In genomic region chr1:100168051-100168450, GRCh38 we compare ENCODE assay signal across 19 cellular contexts. TPM values are rescaled to one million over a fixed set of nuclear protein-coding genes. Genes with fewer than 3 reads are reported as not detected.
DNase-seq lines count a peak whose midpoint lies in the region; ATAC-seq, FAIRE-seq and TF ChIP-seq lines count a peak whose summit lies in the region.
"Had no signal": no experiment of that assay in that cellular context is flagged by ENCODE, and none has a peak within 500 bp of the region (broad histone marks: within the 10 kb centered on the region; RNA-seq: fewer than 3 reads in every experiment).

No MANE protein-coding gene starts in this region.

- no peak for TF ChIP-seq CTCF in D721Med (IDR thresholded peaks at IDR 0.05; ENCODE audit: insufficient read depth, missing control alignments)
- TF ChIP-seq CTCF in IMR-90 (conservative IDR thresholded peaks at IDR 0.05; ENCODE audit: low read depth, low read length) = no peak
- TF ChIP-seq CTCF in psoas muscle (IDR thresholded peaks at IDR 0.05) = no peak

- H3K27ac ChIP-seq in IMR-90 (ENCODE audit: insufficient read depth, low read length) (no peak overlapping the region), psoas muscle (peak overlapping the region; percentile 47)
- H3K27ac ChIP-seq: BLaER1, C4-2B, GM23248 had no signal

- dilution Hi-C loops in IMR-90 (cut with HindIII; ENCODE audit: low sequenced_read_pairs, unreplicated experiment) = no loop called here

- H3K9me3 ChIP-seq in IMR-90 (ENCODE audit: control insufficient read depth, insufficient read depth, low read length) = no peaks in the 10 kb centered on the region
- H3K9me3 ChIP-seq in psoas muscle = no peaks in the 10 kb centered on the region
- H3K9me3 ChIP-seq: BLaER1 had no signal

- H2BK120ac ChIP-seq in IMR-90 (ENCODE audit: low read depth, low read length) = no peak overlapping the region

- H3K9me1 ChIP-seq in IMR-90 (ENCODE audit: insufficient read depth, low read length) = no peaks in the 10 kb centered on the region

- H3K56ac ChIP-seq in IMR-90 (ENCODE audit: extremely low read depth, insufficient read depth, low read length) = no peak overlapping the region

- no peak overlapping the region for H3K18ac ChIP-seq in IMR-90 (ENCODE audit: low read depth, low read length)

- POLR2A ChIA-PET in IMR-90 (lab: Charles Lee; ENCODE audit: unreplicated experiment) = no interaction called here

- no peak overlapping the region for H3K4me2 ChIP-seq in IMR-90 (ENCODE audit: low read depth, low read length)
- H3K4me2 ChIP-seq: BLaER1 had no signal

- H3K36me3 ChIP-seq in IMR-90 (ENCODE audit: control insufficient read depth, insufficient read depth, low read length) = no peaks in the 10 kb centered on the region
- peaks cover 0 to 72% of the 10 kb centered on the region in 2 donors for H3K36me3 ChIP-seq in psoas muscle (ENCODE audit: insufficient read depth in 1 of 2, low read depth in 1 of 2)
- H3K36me3 ChIP-seq: BLaER1 had no signal

- H3K4me3 ChIP-seq in IMR-90 (ENCODE audit: insufficient read depth, low read depth, low read length) (no peak overlapping the region), psoas muscle (no peak overlapping the region)
- H3K4me3 ChIP-seq: BLaER1, GM23248 had no signal

- no peak overlapping the region for H2BK15ac ChIP-seq in IMR-90 (ENCODE audit: low read depth, low read length)

- no peak overlapping the region for H2AK5ac ChIP-seq in IMR-90 (ENCODE audit: low read depth, low read length)

- H3K27me3 ChIP-seq in IMR-90 (ENCODE audit: control insufficient read depth, insufficient read depth, low read length) (no peaks in the 10 kb centered on the region), psoas muscle (ENCODE audit: insufficient read depth in 3 of 3, low read length in 2 of 3) (no peaks in the 10 kb centered on the region)
- H3K27me3 ChIP-seq: BLaER1 had no signal

- H2AFZ ChIP-seq in IMR-90 (replicated peaks; ENCODE audit: low read length, poor library complexity) = no peak overlapping the region
- H2AFZ ChIP-seq: GM23248 had no signal

- CTCF ChIA-PET in IMR-90 (lab: Yijun Ruan, JAX) = no interaction called here

- H4K91ac ChIP-seq in IMR-90 (ENCODE audit: insufficient read depth, low read depth, low read length) = no peak overlapping the region

- TF ChIP-seq POLR2A in IMR-90 (IDR thresholded peaks at IDR 0.05; ENCODE audit: low read depth, low read length) = no peak

- no peaks in the 10 kb centered on the region for H4K20me1 ChIP-seq in IMR-90 (ENCODE audit: insufficient read depth, low read length)
- H4K20me1 ChIP-seq: BLaER1 had no signal

- H4K5ac ChIP-seq in IMR-90 (ENCODE audit: low read depth, low read length) = no peak overlapping the region

- H3K9ac ChIP-seq in IMR-90 (ENCODE audit: low read depth, low read length) = no peak overlapping the region
- H3K9ac ChIP-seq: BLaER1, GM23248 had no signal

- H3K23ac ChIP-seq in IMR-90 (ENCODE audit: low read depth, low read length) = no peak overlapping the region

- no TSS peak for BruUV-seq in IMR-90 (replicated peaks; lab: Mats Ljungman, UMichigan)

- H3K4ac ChIP-seq in IMR-90 (ENCODE audit: low read depth, low read length) = no peak overlapping the region

- no peak overlapping the region for H2BK5ac ChIP-seq in IMR-90 (ENCODE audit: low read depth, low read length, poor library complexity, severe bottlenecking)

- FAIRE-seq in D721Med (lab: Jason Lieb, UNC) = peak; percentile 76
- FAIRE-seq: GM12892, GM19239, H1 had no signal

- H3K4me1 ChIP-seq in IMR-90 (ENCODE audit: control insufficient read depth, insufficient read depth, low read length) = no peaks in the 10 kb centered on the region
- H3K4me1 ChIP-seq in psoas muscle = peaks cover 18% of the 10 kb centered on the region

- no peaks in the 10 kb centered on the region for H3K79me1 ChIP-seq in IMR-90 (ENCODE audit: low read depth in 1 of 2, low read length in 2 of 2)

- no peak overlapping the region for H2BK20ac ChIP-seq in IMR-90 (ENCODE audit: low read depth, low read length)

- H3K14ac ChIP-seq in IMR-90 (replicated peaks; ENCODE audit: low read depth, low read length) = no peak overlapping the region

- TF ChIP-seq RAD21 in IMR-90 (IDR thresholded peaks at IDR 0.05; ENCODE audit: low read length) = no peak

- no peak overlapping the region for H2AK9ac ChIP-seq in IMR-90 (replicated peaks; ENCODE audit: low read depth, low read length, poor library complexity)

- no peak for ATAC-seq in IMR-90 (ENCODE audit: low read depth)
- no peak for ATAC-seq in psoas muscle
- ATAC-seq: CD8-positive, alpha-beta T cell had no signal

- intact Hi-C loops in IMR-90 (cut with micrococcal nuclease) (no loop called here), psoas muscle (cut with DNase I) (no loop called here)

- no peak overlapping the region for H4K8ac ChIP-seq in IMR-90 (ENCODE audit: low read depth in 2 of 2, low read length in 2 of 2)

- DNase-seq in D721Med (ENCODE audit: insufficient read length, low spot score) (no peak), IMR-90 (no peak), psoas muscle (no peak), NCI-H2171 (lab: John Stamatoyannopoulos, UW) (no peak), putamen (ENCODE audit: low spot score) (no peak), NOMO-1 treated with dmso at 0.1 percent for 144 hours (lab: John Stamatoyannopoulos, UW; ENCODE audit: unreplicated experiment) (no peak)
- DNase-seq: CD4-positive, CD25-positive, alpha-beta regulatory T cell; CD8-positive, alpha-beta T cell; DMS53; DMS79 treated with DMSO at 0.1 percent for 48 hours; GM23248; H7; HCEC 1CT had no signal

- no CpG with 5 or more reads among the region's 2 CpGs for WGBS in IMR-90 (ENCODE audit: extremely low coverage in 2 of 2, insufficient read length in 1 of 2), 2 experiments
- WGBS in psoas muscle, 3 donors = 98 to 99% (median 99%) methylated on average over 2 of the region's 2 CpGs

- in situ Hi-C loops in IMR-90 (cut with MboI; ENCODE audit: low sequenced_read_pairs) = no loop called here

TF ChIP-seq in IMR-90, 13 proteins besides CTCF, POLR2A, EP300 and RAD21:
- TF ChIP-seq NFE2L2 (IDR thresholded peaks at IDR 0.05; ENCODE audit: low read depth, low read length) (no peak), SMC3 (IDR thresholded peaks at IDR 0.05; ENCODE audit: low read depth, low read length) (no peak), CEBPB (IDR thresholded peaks at IDR 0.05; ENCODE audit: low read depth, low read length) (no peak), ELK1 (IDR thresholded peaks at IDR 0.05; ENCODE audit: borderline replicate concordance, low read depth, low read length) (no peak), MAFK (IDR thresholded peaks at IDR 0.05; ENCODE audit: low read depth, low read length) (peak; percentile 38; the same call in 1 of the 2 replicates)

RNA-seq across cellular contexts. Expression of gene LRRC39, which starts 10.0 kb away (rescaled TPM):
- 0.36 and 0.56 TPM in 2 replicates for total RNA-seq in IMR-90 (2012; rRNA removed)
- polyA plus RNA-seq in IMR-90 (2012; rRNA removed) = 0.16 and 0.48 TPM in 2 replicates
- polyA plus RNA-seq in IMR-90 (2012; cell fraction: cytosol; rRNA removed) = not detected in 2 replicates
- polyA plus RNA-seq in IMR-90 (2012; cell fraction: nucleus; rRNA removed; ENCODE audit: low replicate concordance) = 0.34 and 4.7 TPM in 2 replicates
- 100 to 1,000 TPM in 3 of 4 donors, 10 to 100 TPM in 1; 92.5 to 227 (median 132) TPM for total RNA-seq in psoas muscle
- 10 to 100 TPM; 27.7 to 89.3 (median 59.1) TPM for polyA plus RNA-seq in psoas muscle
- total RNA-seq: A172, GM23248 had no signal
- polyA plus RNA-seq: CD4-positive, CD25-positive, alpha-beta regulatory T cell had no signal

RNA-seq across cellular contexts. Expression of gene TRMT13, which starts 35.1 kb away (rescaled TPM):
- total RNA-seq in IMR-90 (2012; rRNA removed) = 5.2 and 12.8 TPM in 2 replicates
- 5.5 and 7.7 TPM in 2 replicates for polyA plus RNA-seq in IMR-90 (2012; rRNA removed)
- 0.32 and 0.61 TPM in 2 replicates for polyA plus RNA-seq in IMR-90 (2012; cell fraction: cytosol; rRNA removed)
- polyA plus RNA-seq in IMR-90 (2012; cell fraction: nucleus; rRNA removed; ENCODE audit: low replicate concordance) = 1.3 and 18.6 TPM in 2 replicates
- 10 to 100 TPM in 1 of 4 donors, 1 to 10 TPM in 3; 4.9 to 12.4 (median 8.6) TPM for total RNA-seq in psoas muscle
- polyA plus RNA-seq in psoas muscle = 10 to 100 TPM in 1 of 3 donors, 1 to 10 TPM in 2; 7.7 to 15.2 (median 9.2) TPM

RNA-seq across cellular contexts. Expression of gene SASS6, which starts 35.3 kb away (rescaled TPM):
- 2.7 and 5.0 TPM in 2 replicates for total RNA-seq in IMR-90 (2012; rRNA removed)
- polyA plus RNA-seq in IMR-90 (2012; rRNA removed) = 0.69 and 1.1 TPM in 2 replicates
- polyA plus RNA-seq in IMR-90 (2012; cell fraction: cytosol; rRNA removed) = 0.05 and 0.06 TPM in 2 replicates
- polyA plus RNA-seq in IMR-90 (2012; cell fraction: nucleus; rRNA removed; ENCODE audit: low replicate concordance) = 0.09 and 0.83 TPM in 2 replicates
- 1 to 10 TPM; 1.1 to 1.5 (median 1.3) TPM for total RNA-seq in psoas muscle
- polyA plus RNA-seq in psoas muscle = 1 to 10 TPM; 1.4 to 2.4 (median 1.7) TPM

Comparison
In these comparisons a context has a peak if more than half of its experiments do, and no peak if none do; other contexts are left out.
1. RNA of gene LRRC39, which starts 10.0 kb away (total RNA-seq): 92.5 to 227 TPM in psoas muscle; 0.36 to 0.56 TPM in IMR-90; every median in the first group is over 10 times any median in the second.